ENCODE assay signal across 12 cellular contexts in genomic region chr20:25037288-25038102, GRCh38. TPM values are rescaled to one million over a fixed set of nuclear protein-coding genes. Genes with fewer than 3 reads are reported as not detected.
DNase-seq lines count a peak whose midpoint lies in the region; ATAC-seq and TF ChIP-seq lines count a peak whose summit lies in the region.
"Had no signal": no experiment of that assay in that cellular context is flagged by ENCODE, and none has a peak within 500 bp of the region (broad histone marks: within the 10 kb centered on the region; RNA-seq: fewer than 3 reads in every experiment).

No MANE protein-coding gene starts in this region.

- H3K9ac ChIP-seq in subcutaneous abdominal adipose tissue (ENCODE audit: low read length in 5 of 5), result peak overlapping the region in 1 of 5 donors; percentile 28

- H3K4me3 ChIP-seq in left lung (no peak overlapping the region), subcutaneous abdominal adipose tissue (ENCODE audit: low read depth in 1 of 5, low read length in 5 of 5) (no peak overlapping the region)

- peak; percentile 59 for DNase-seq in NCI-H345 (lab: John Stamatoyannopoulos, UW)
- DNase-seq in NCI-H345 treated with DMSO at 0.1 percent for 48 hours (lab: John Stamatoyannopoulos, UW; ENCODE audit: unreplicated experiment), result no peak
- DNase-seq in left lung, result peak in 1 of 2 donors; percentile 36
- DNase-seq: NCI-H187 treated with DMSO at 0.1 percent for 48 hours had no signal

- TF ChIP-seq CTCF in VCaP (conservative IDR thresholded peaks at IDR 0.05) (no peak), left lung (IDR thresholded peaks at IDR 0.05) (no peak)

- H3K9me3 ChIP-seq in left lung (no peaks in the 10 kb centered on the region), subcutaneous abdominal adipose tissue (ENCODE audit: control insufficient read depth in 5 of 5, low read length in 5 of 5) (no peaks in the 10 kb centered on the region)

- H3K36me3 ChIP-seq in left lung, result no peaks in the 10 kb centered on the region
- H3K36me3 ChIP-seq in subcutaneous abdominal adipose tissue (ENCODE audit: control insufficient read depth in 5 of 5, insufficient read depth in 5 of 5, low read length in 5 of 5), result no peaks in the 10 kb centered on the region

- H3K27me3 ChIP-seq in left lung, result no peaks in the 10 kb centered on the region
- no peaks in the 10 kb centered on the region for H3K27me3 ChIP-seq in subcutaneous abdominal adipose tissue (ENCODE audit: control insufficient read depth in 5 of 5, insufficient read depth in 4 of 5, low read length in 5 of 5)

- H3K27ac ChIP-seq in VCaP (peak overlapping the region; percentile 99), left lung (peak overlapping the region; percentile 17 to 75), subcutaneous abdominal adipose tissue (ENCODE audit: low read depth, low read length) (peak overlapping the region; percentile 64)
- H3K27ac ChIP-seq: epithelial cell of prostate had no signal

- intact Hi-C loops in left lung (cut with DNase I), result no loop called here

- H3K4me1 ChIP-seq in left lung (peaks cover 51 to 79% of the 10 kb centered on the region in 2 donors), subcutaneous abdominal adipose tissue (ENCODE audit: control insufficient read depth in 5 of 5, insufficient read depth in 5 of 5, low read length in 5 of 5) (peaks cover 21 to 82% (median 73%) of the 10 kb centered on the region in 5 donors)

- ATAC-seq in left lung, result no peak
- ATAC-seq in GM19023 (IDR thresholded peaks at IDR 0.05; ENCODE audit: unreplicated experiment), result no peak
- no peak for ATAC-seq in HG03354 (IDR thresholded peaks at IDR 0.05; ENCODE audit: poor library complexity, severe bottlenecking, unreplicated experiment)
- ATAC-seq in HG03108 (IDR thresholded peaks at IDR 0.05; ENCODE audit: unreplicated experiment), result no peak

RNA-seq across cellular contexts. Expression of gene ACSS1, which starts 20.4 kb away (rescaled TPM):
- total RNA-seq in left lung, result 10 to 100 TPM; 26.6 to 40.7 TPM

RNA-seq across cellular contexts. Expression of gene VSX1, which starts 44.4 kb away (rescaled TPM):
- not detected for total RNA-seq in left lung
- total RNA-seq: activated T-helper 2 cell treated with anti-CD3 and anti-CD28 coated beads, Interferon-gamma antibody, Interleukin-2, Interleukin-4, amounts not matched to agents 10 μg/mL and 5 μg/mL and 100 μg/mL, durations not matched to agents 14 hours and 24 hours and 36 hours; mesenteric fat pad had no signal

RNA-seq across cellular contexts. Expression of gene APMAP, which starts 44.9 kb away (rescaled TPM):
- total RNA-seq in left lung, result 10 to 100 TPM; 82.5 to 83.6 TPM

Comparison
In these comparisons a context has a peak if more than half of its experiments do, and no peak if none do; other contexts are left out.
1. H3K27ac ChIP-seq: peak in every context shown above with its lines; median percentile 99 in VCaP; 64 in subcutaneous abdominal adipose tissue; 46 in left lung.